ENCODE assay signal across 8 cellular contexts in the genomic region with DNA sequence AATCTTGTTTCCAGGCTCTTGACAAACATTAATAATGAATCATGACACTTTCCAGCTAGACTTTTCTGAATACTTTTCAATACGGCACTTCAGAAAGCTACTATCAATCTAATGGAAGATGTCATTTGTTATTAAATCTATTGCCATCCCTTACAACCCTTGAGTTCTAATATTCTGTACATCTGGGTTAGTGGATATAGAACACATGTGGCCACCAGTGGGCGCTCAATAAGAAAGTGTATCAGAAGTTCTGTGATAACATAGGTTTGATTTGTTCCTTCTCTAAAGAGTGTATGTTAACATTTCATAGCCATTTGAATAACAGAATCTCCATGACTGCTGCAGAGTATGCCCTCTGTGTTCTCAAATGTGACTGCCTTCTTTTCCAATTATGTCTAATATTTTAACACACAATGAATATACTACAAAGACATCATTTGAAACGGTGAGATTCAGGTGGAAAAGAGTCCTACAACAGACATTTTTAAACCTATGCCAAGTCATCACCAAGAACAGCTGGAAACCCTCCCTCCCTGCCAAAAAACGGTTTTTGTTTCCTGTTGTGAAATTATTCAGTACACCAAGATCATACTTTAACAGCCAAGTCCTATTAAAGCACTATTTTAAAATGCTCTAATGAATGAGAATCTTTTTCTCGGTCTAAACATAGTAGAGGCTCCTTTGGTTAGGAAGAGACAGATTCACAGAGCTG. TPM values are rescaled to one million over a fixed set of nuclear protein-coding genes. Genes with fewer than 3 reads are reported as not detected.
DNase-seq lines count a peak whose midpoint lies in the region; ATAC-seq, FAIRE-seq and TF ChIP-seq lines count a peak whose summit lies in the region.

No MANE protein-coding gene starts in this region.

- no peaks in the 10 kb centered on the region for H3K36me3 ChIP-seq in bronchial epithelial cell (ENCODE audit: control insufficient read depth, insufficient read depth, low read length)
- no peaks in the 10 kb centered on the region for H3K36me3 ChIP-seq in upper lobe of right lung

- H3K4me3 ChIP-seq in AG10803 (ENCODE audit: low read length) (no peak overlapping the region), bronchial epithelial cell (ENCODE audit: low read depth, low read length) (no peak overlapping the region), upper lobe of right lung (no peak overlapping the region)

- H3K27me3 ChIP-seq in bronchial epithelial cell (ENCODE audit: control insufficient read depth, insufficient read depth, low read length) (no peaks in the 10 kb centered on the region), upper lobe of right lung (no peaks in the 10 kb centered on the region)

- H3K9me3 ChIP-seq in upper lobe of right lung = no peaks in the 10 kb centered on the region

- DNase-seq in AG10803 (ENCODE audit: low read depth) (peak; percentile 51), GM19239 (ENCODE audit: insufficient read length, low spot score) (no peak), SK-N-DZ (ENCODE audit: low spot score) (peak; percentile 15), bronchial epithelial cell (ENCODE audit: low read depth) (peak; percentile 42), medulla oblongata (ENCODE audit: extremely low spot score) (peak; percentile 55), upper lobe of right lung (no peak), NCI-H2196 (lab: John Stamatoyannopoulos, UW; ENCODE audit: unreplicated experiment) (no peak)

- H3K4me1 ChIP-seq in upper lobe of right lung = no peaks in the 10 kb centered on the region

- intact Hi-C loops in upper lobe of right lung (cut with DNase I) = no loop called here

- FAIRE-seq in GM19239 (lab: Jason Lieb, UNC) (peak; percentile 71), bronchial epithelial cell (lab: Jason Lieb, UNC) (no peak)

- H3K27ac ChIP-seq in upper lobe of right lung = no peak overlapping the region

- ATAC-seq in upper lobe of right lung (peak; percentile 79), HG03460 (IDR thresholded peaks at IDR 0.05; ENCODE audit: unreplicated experiment) (no peak)

- TF ChIP-seq CTCF in AG10803 (conservative IDR thresholded peaks at IDR 0.05; ENCODE audit: low read length) = peak; percentile 82
- TF ChIP-seq CTCF in bronchial epithelial cell (IDR thresholded peaks at IDR 0.05; ENCODE audit: insufficient read depth, low read length, severe bottlenecking) = peak; percentile 56
- peak; percentile 69 for TF ChIP-seq CTCF in upper lobe of right lung (IDR thresholded peaks at IDR 0.05)

RNA-seq across cellular contexts. Expression of a gene that starts 22.2 kb away (rescaled TPM):
- not detected in 2 replicates for polyA plus RNA-seq in SK-N-DZ (2014; cell fraction: cytosol; rRNA removed)
- not detected in 2 replicates for polyA plus RNA-seq in SK-N-DZ (2014; cell fraction: nucleus; rRNA removed)
- 0.79 and 1.9 TPM in 2 replicates for total RNA-seq in bronchial epithelial cell
- 27.3 TPM for total RNA-seq in upper lobe of right lung

Comparison
In these comparisons a context has a peak if more than half of its experiments do, and no peak if none do; other contexts are left out.
1. DNase-seq: peak in AG10803 (single experiment), SK-N-DZ (single experiment), bronchial epithelial cell (single experiment) and medulla oblongata (single experiment); none in GM19239 (single experiment), upper lobe of right lung (single experiment) and NCI-H2196 (single experiment).
2. Peak in every context shown above with its lines, with median percentiles within 50 percentile points of each other: CTCF ChIP-seq.